In genomic region chr7:151168022-151168786, GRCh38 we compare ENCODE assay signal across 8 cellular contexts. TPM values are rescaled to one million over a fixed set of nuclear protein-coding genes. Genes with fewer than 3 reads are reported as not detected.
DNase-seq lines count a peak whose midpoint lies in the region; ATAC-seq and TF ChIP-seq lines count a peak whose summit lies in the region.

No MANE protein-coding gene starts in this region.

- no peak overlapping the region for H3K27ac Mint-ChIP-seq in effector memory CD8-positive, alpha-beta T cell
- H3K27ac Mint-ChIP-seq in natural killer cell: peak overlapping the region in 1 of 2 donors; percentile 14

- no peaks in the 10 kb centered on the region for H3K9me3 Mint-ChIP-seq in effector memory CD8-positive, alpha-beta T cell
- no peaks in the 10 kb centered on the region for H3K9me3 Mint-ChIP-seq in natural killer cell

- peaks cover 6 to 22% of the 10 kb centered on the region in 2 donors for H3K4me1 ChIP-seq in thoracic aorta (ENCODE audit: control insufficient read depth in 1 of 2, low read depth in 2 of 2)

- peak; percentile 83 for ATAC-seq in effector memory CD8-positive, alpha-beta T cell (replicated peaks)
- ATAC-seq in natural killer cell (peak; percentile 69 to 78 (median 73)), thoracic aorta (ENCODE audit: insufficient number of reproducible peaks, low FRiP score, low read depth) (no peak)

- H3K27me3 ChIP-seq in thoracic aorta (replicated peaks; ENCODE audit: insufficient read depth): peaks cover 8% of the 10 kb centered on the region

- no peaks in the 10 kb centered on the region for H3K36me3 Mint-ChIP-seq in effector memory CD8-positive, alpha-beta T cell (ENCODE audit: insufficient read depth)
- no peaks in the 10 kb centered on the region for H3K36me3 Mint-ChIP-seq in natural killer cell

- H3K4me1 Mint-ChIP-seq in effector memory CD8-positive, alpha-beta T cell (ENCODE audit: low read depth in 2 of 2): peaks cover 9 to 12% of the 10 kb centered on the region in 2 donors
- H3K4me1 Mint-ChIP-seq in natural killer cell: peaks cover 10 to 18% of the 10 kb centered on the region in 2 donors

- peak overlapping the region; percentile 70 for H3K4me3 ChIP-seq in thoracic aorta

- peak in 2 of 3 experiments; percentile 27 to 41 for DNase-seq in NCI-H1417 (lab: John Stamatoyannopoulos, UW)
- no peak for DNase-seq in NCI-H1417 treated with DMSO at 0.1 percent for 48 hours (lab: John Stamatoyannopoulos, UW)
- peak; percentile 15 for DNase-seq in M059J (ENCODE audit: low read depth)
- DNase-seq in activated CD4-positive, alpha-beta T cell treated with anti-CD3 and anti-CD28 coated beads, Interleukin-2, amount 50 U/mL, for 48 hours: peak; percentile 70 to 74
- peak; percentile 52 to 67 (median 57) for DNase-seq in effector memory CD8-positive, alpha-beta T cell
- peak; percentile 55 for DNase-seq in natural killer cell
- no peak for DNase-seq in thoracic aorta (ENCODE audit: low spot score)
- DNase-seq in SHP77 (lab: John Stamatoyannopoulos, UW): no peak

- H3K36me3 ChIP-seq in thoracic aorta: no peaks in the 10 kb centered on the region

- no peak overlapping the region for H3K27ac ChIP-seq in thoracic aorta

- H3K9me3 ChIP-seq in thoracic aorta: no peaks in the 10 kb centered on the region

- peaks cover 43 to 49% of the 10 kb centered on the region in 2 donors for H3K27me3 Mint-ChIP-seq in effector memory CD8-positive, alpha-beta T cell
- peaks cover 38 to 47% of the 10 kb centered on the region in 2 donors for H3K27me3 Mint-ChIP-seq in natural killer cell (ENCODE audit: low read depth in 2 of 2)

- intact Hi-C loops in natural killer cell (cut with micrococcal nuclease): no loop called here

- TF ChIP-seq CTCF in natural killer cell (IDR thresholded peaks at IDR 0.05) (peak; percentile 69), thoracic aorta (IDR thresholded peaks at IDR 0.05) (peak; percentile 46)

- H3K4me3 Mint-ChIP-seq in effector memory CD8-positive, alpha-beta T cell: peak overlapping the region; percentile 71 to 74
- peak overlapping the region; percentile 83 for H3K4me3 Mint-ChIP-seq in natural killer cell

RNA-seq across cellular contexts. Expression of gene GBX1, which starts 0.7 kb away (rescaled TPM):
- not detected in 2 replicates for total RNA-seq in M059J (2014; rRNA removed; shearing (Covaris generic))
- total RNA-seq in natural killer cell (not detected), thoracic aorta (not detected)

RNA-seq across cellular contexts. Expression of gene ASB10, which starts 18.8 kb away (rescaled TPM):
- total RNA-seq in M059J (2014; rRNA removed; shearing (Covaris generic)): not detected in 2 replicates
- total RNA-seq in natural killer cell (not detected), thoracic aorta (not detected)

RNA-seq across cellular contexts. Expression of gene H2BK1, which starts 42.1 kb away (rescaled TPM):
- not detected in 2 replicates for total RNA-seq in M059J (2014; rRNA removed; shearing (Covaris generic))
- total RNA-seq in natural killer cell (1 to 10 TPM in 1 of 3 donors, not detected in 2; 2.5 TPM), thoracic aorta (not detected)

RNA-seq across cellular contexts. Expression of gene ABCF2, which starts 58.8 kb away (rescaled TPM):
- 65.0 and 74.0 TPM in 2 replicates for total RNA-seq in M059J (2014; rRNA removed; shearing (Covaris generic))
- total RNA-seq in natural killer cell: 10 to 100 TPM; 12.1 to 26.1 (median 17.6) TPM
- total RNA-seq in thoracic aorta: 10 to 100 TPM; 25.3 to 44.1 TPM

Comparison
In these comparisons a context has a peak if more than half of its experiments do, and no peak if none do; other contexts are left out.
1. DNase-seq: peak in NCI-H1417 (2 of 3), M059J (single experiment), activated CD4-positive, alpha-beta T cell treated with anti-CD3 and anti-CD28 coated beads, Interleukin-2, amount 50 U/mL, for 48 hours (2 of 2), effector memory CD8-positive, alpha-beta T cell (3 of 3) and natural killer cell (single experiment); none in NCI-H1417 treated with DMSO at 0.1 percent for 48 hours (single experiment), thoracic aorta (single experiment) and SHP77 (0 of 2).